ENCODE assay signal across 26 cellular contexts in the genomic region with DNA sequence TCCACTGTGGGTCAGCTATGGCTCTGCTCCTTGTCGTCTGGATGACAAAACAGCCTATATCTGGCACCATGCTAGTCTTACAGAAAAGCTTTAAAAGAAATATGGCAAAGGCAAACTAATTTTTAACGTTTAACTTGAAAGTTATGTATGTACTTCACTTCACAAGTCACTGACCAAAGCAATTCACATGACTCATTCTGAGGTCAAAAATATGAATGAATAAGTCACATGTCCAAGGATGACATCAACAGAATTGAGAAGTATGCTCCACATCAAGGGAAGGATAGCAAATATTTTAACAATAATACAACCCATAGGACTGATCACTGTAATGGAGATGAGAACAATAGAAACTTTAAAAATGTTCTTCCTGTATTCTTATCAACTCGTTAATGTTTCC.
A peak's percentile ranks its signal among the peaks of the same experiment; 100 is the strongest.
DNase-seq lines count a peak whose midpoint lies in the region; ATAC-seq and TF ChIP-seq lines count a peak whose summit lies in the region.
"Had no signal": no experiment of that assay in that cellular context is flagged by ENCODE, and none has a peak within 500 bp of the region (broad histone marks: within the 10 kb centered on the region; RNA-seq: fewer than 3 reads in every experiment).

No MANE protein-coding gene starts in this region.

- intact Hi-C loops in PC-3 (cut with micrococcal nuclease), result no loop called here

- H2BK5ac ChIP-seq in mesenchymal stem cell (ENCODE audit: low read depth, low read length, poor library complexity, severe bottlenecking), result no peak overlapping the region

- H3K27ac ChIP-seq in PC-3 (ENCODE audit: low read length), result no peak overlapping the region
- H3K27ac ChIP-seq in mesenchymal stem cell (ENCODE audit: low read length, poor library complexity, severe bottlenecking), result peak overlapping the region; percentile 84
- H3K27ac ChIP-seq: breast epithelium, gastrocnemius medialis, ovary, testis had no signal

- no peak overlapping the region for H3K4me3 Mint-ChIP-seq in activated naive CD8-positive, alpha-beta T cell treated with anti-CD3 and anti-CD28 coated beads for 36 hours
- H3K4me3 Mint-ChIP-seq: activated CD8-positive, alpha-beta memory T cell treated with anti-CD3 and anti-CD28 coated beads, Interleukin-2, amount 10 ng/mL, durations not matched to agents 7 days and 5 days; activated naive CD8-positive, alpha-beta T cell; activated T-helper 1 cell treated with anti-CD3 and anti-CD28 coated beads, Interleukin-12 subunit alpha, Interleukin-12 subunit beta, Interleukin-2, Interleukin-4 antibody, amounts not matched to agents 30 ng/mL and 10 ng/mL and 1 ng/mL, durations not matched to agents 14 hours and 24 hours and 36 hours; GM23338; naive thymus-derived CD8-positive, alpha-beta T cell had no signal

- H3K27ac Mint-ChIP-seq in activated naive CD8-positive, alpha-beta T cell treated with anti-CD3 and anti-CD28 coated beads for 36 hours, result no peak overlapping the region
- H3K27ac Mint-ChIP-seq: activated CD8-positive, alpha-beta memory T cell treated with anti-CD3 and anti-CD28 coated beads, Interleukin-2, amount 10 ng/mL, durations not matched to agents 7 days and 5 days; activated naive CD8-positive, alpha-beta T cell; activated T-helper 1 cell treated with anti-CD3 and anti-CD28 coated beads, Interleukin-12 subunit alpha, Interleukin-12 subunit beta, Interleukin-2, Interleukin-4 antibody, amounts not matched to agents 30 ng/mL and 10 ng/mL and 1 ng/mL, durations not matched to agents 14 hours and 24 hours and 36 hours; GM23338; naive thymus-derived CD8-positive, alpha-beta T cell had no signal

- TF ChIP-seq CTCF in PC-3 (conservative IDR thresholded peaks at IDR 0.05; ENCODE audit: low read depth, low read length) (no peak), choroid plexus epithelial cell (conservative IDR thresholded peaks at IDR 0.05; ENCODE audit: low read depth, low read length) (no peak)

- H3K14ac ChIP-seq in mesenchymal stem cell (ENCODE audit: low read length in 2 of 2), result no peak overlapping the region

- no peaks in the 10 kb centered on the region for H4K20me1 ChIP-seq in PC-3 (ENCODE audit: low read length)

- H3K79me2 ChIP-seq in PC-3 (ENCODE audit: low read length), result no peaks in the 10 kb centered on the region

- no peaks in the 10 kb centered on the region for H3K4me1 Mint-ChIP-seq in activated naive CD8-positive, alpha-beta T cell treated with anti-CD3 and anti-CD28 coated beads for 36 hours
- H3K4me1 Mint-ChIP-seq: activated CD8-positive, alpha-beta memory T cell treated with anti-CD3 and anti-CD28 coated beads, Interleukin-2, amount 10 ng/mL, durations not matched to agents 7 days and 5 days; naive thymus-derived CD8-positive, alpha-beta T cell had no signal

- no peaks in the 10 kb centered on the region for H3K36me3 ChIP-seq in PC-3 (ENCODE audit: low read depth, low read length)
- no peaks in the 10 kb centered on the region for H3K36me3 ChIP-seq in mesenchymal stem cell (ENCODE audit: control insufficient read depth in 1 of 2, insufficient read depth in 2 of 2, low read depth in 1 of 2, low read length in 2 of 2)
- H3K36me3 ChIP-seq: breast epithelium, gastrocnemius medialis, ovary had no signal

- H3K9ac ChIP-seq in PC-3 (ENCODE audit: low read length) (no peak overlapping the region), mesenchymal stem cell (ENCODE audit: low read length) (no peak overlapping the region)

- H4K8ac ChIP-seq in mesenchymal stem cell (ENCODE audit: low read length), result no peak overlapping the region

- H3K23ac ChIP-seq in mesenchymal stem cell (ENCODE audit: low read length in 2 of 2), result no peak overlapping the region

- no peak overlapping the region for H3K4ac ChIP-seq in mesenchymal stem cell (ENCODE audit: low read depth in 1 of 2, low read length in 2 of 2)

- H3F3A ChIP-seq in PC-3 (ENCODE audit: low read length, unreplicated experiment), result no peaks in the 10 kb centered on the region

- no peak overlapping the region for H2BK15ac ChIP-seq in mesenchymal stem cell (ENCODE audit: low read depth, poor library complexity, severe bottlenecking)

- peaks cover 3% of the 10 kb centered on the region for H3K9me3 Mint-ChIP-seq in activated naive CD8-positive, alpha-beta T cell treated with anti-CD3 and anti-CD28 coated beads for 36 hours
- H3K9me3 Mint-ChIP-seq: activated T-helper 1 cell treated with anti-CD3 and anti-CD28 coated beads, Interleukin-12 subunit alpha, Interleukin-12 subunit beta, Interleukin-2, Interleukin-4 antibody, amounts not matched to agents 30 ng/mL and 10 ng/mL and 1 ng/mL, durations not matched to agents 14 hours and 24 hours and 36 hours; GM23338 had no signal

- BruUV-seq in PC-3 (replicated peaks; lab: Mats Ljungman, UMichigan), result no TSS peak

- H3K36me3 Mint-ChIP-seq in activated naive CD8-positive, alpha-beta T cell treated with anti-CD3 and anti-CD28 coated beads for 36 hours, result no peaks in the 10 kb centered on the region
- H3K36me3 Mint-ChIP-seq: activated CD8-positive, alpha-beta memory T cell treated with anti-CD3 and anti-CD28 coated beads, Interleukin-2, amount 10 ng/mL, durations not matched to agents 7 days and 5 days; activated naive CD8-positive, alpha-beta T cell; naive thymus-derived CD8-positive, alpha-beta T cell had no signal

- no peaks in the 10 kb centered on the region for H3K27me3 ChIP-seq in PC-3 (ENCODE audit: low read length)
- no peaks in the 10 kb centered on the region for H3K27me3 ChIP-seq in mesenchymal stem cell (ENCODE audit: control insufficient read depth in 1 of 2, insufficient read depth in 1 of 2, low read length in 2 of 2)
- H3K27me3 ChIP-seq: breast epithelium, gastrocnemius medialis, ovary, testis had no signal

- no peak overlapping the region for H2AK5ac ChIP-seq in mesenchymal stem cell (ENCODE audit: low read length, severe bottlenecking)

- no peak overlapping the region for H2AFZ ChIP-seq in PC-3 (ENCODE audit: low read length)
- no peak overlapping the region for H2AFZ ChIP-seq in mesenchymal stem cell (ENCODE audit: low read depth, low read length)
- H2AFZ ChIP-seq: GM23338 had no signal

- H3K18ac ChIP-seq in mesenchymal stem cell (ENCODE audit: low read depth in 1 of 2, low read length in 2 of 2), result no peak overlapping the region

- no peak overlapping the region for H2BK120ac ChIP-seq in mesenchymal stem cell (ENCODE audit: low read depth, low read length)

- no peak overlapping the region for H4K91ac ChIP-seq in mesenchymal stem cell (ENCODE audit: low read length)

- H3K4me1 ChIP-seq in PC-3 (ENCODE audit: insufficient read depth, low read length) (no peaks in the 10 kb centered on the region), mesenchymal stem cell (ENCODE audit: control insufficient read depth, insufficient read depth, low read depth, low read length) (peaks cover 2% of the 10 kb centered on the region)
- H3K4me1 ChIP-seq: breast epithelium, gastrocnemius medialis, testis had no signal

- no peak overlapping the region for H3K4me2 ChIP-seq in PC-3 (ENCODE audit: low read length)
- no peak overlapping the region for H3K4me2 ChIP-seq in mesenchymal stem cell (ENCODE audit: low read length, poor library complexity, severe bottlenecking)
- H3K4me2 ChIP-seq: GM23338 had no signal

- H3K4me3 ChIP-seq in PC-3 (ENCODE audit: low read length) (no peak overlapping the region), choroid plexus epithelial cell (ENCODE audit: low read depth, low read length) (no peak overlapping the region), mesenchymal stem cell (ENCODE audit: insufficient read depth in 1 of 2, low read depth in 1 of 2, low read length in 2 of 2) (no peak overlapping the region)
- H3K4me3 ChIP-seq: breast epithelium, gastrocnemius medialis, GM23338, ovary, testis had no signal

- no peaks in the 10 kb centered on the region for H3K79me1 ChIP-seq in mesenchymal stem cell (replicated peaks; ENCODE audit: low read length, poor library complexity, severe bottlenecking)

- H2BK12ac ChIP-seq in mesenchymal stem cell (ENCODE audit: low read length in 2 of 2), result no peak overlapping the region

- ATAC-seq in PC-3, result no peak
- no peak for ATAC-seq in HG03025 (IDR thresholded peaks at IDR 0.05; ENCODE audit: low FRiP score, unreplicated experiment)
- ATAC-seq: activated CD8-positive, alpha-beta memory T cell treated with anti-CD3 and anti-CD28 coated beads, Interleukin-2, amount 10 ng/mL, durations not matched to agents 7 days and 5 days; gastrocnemius medialis; GM23338; HepG2; left colon; naive thymus-derived CD8-positive, alpha-beta T cell; Right ventricle myocardium inferior; sciatic nerve had no signal

- H3K9me2 ChIP-seq in PC-3 (replicated peaks; ENCODE audit: low read length), result no peaks in the 10 kb centered on the region

- CTCF ChIA-PET in PC-3 (lab: Charles Lee), result no interaction called here

- H3K27me3 Mint-ChIP-seq in activated naive CD8-positive, alpha-beta T cell treated with anti-CD3 and anti-CD28 coated beads for 36 hours, result no peaks in the 10 kb centered on the region
- H3K27me3 Mint-ChIP-seq: activated CD8-positive, alpha-beta memory T cell treated with anti-CD3 and anti-CD28 coated beads, Interleukin-2, amount 10 ng/mL, durations not matched to agents 7 days and 5 days; activated naive CD8-positive, alpha-beta T cell; naive thymus-derived CD8-positive, alpha-beta T cell had no signal

- WGBS in mesenchymal stem cell, result 100% methylated on average over 1 of the region's 3 CpGs

- no peaks in the 10 kb centered on the region for H3K9me3 ChIP-seq in PC-3 (ENCODE audit: low read length)
- no peaks in the 10 kb centered on the region for H3K9me3 ChIP-seq in mesenchymal stem cell (ENCODE audit: control insufficient read depth, low read length)
- H3K9me3 ChIP-seq: breast epithelium, gastrocnemius medialis, ovary, testis had no signal

- POLR2A ChIA-PET in PC-3 (lab: Charles Lee; ENCODE audit: unreplicated experiment), result no interaction called here

- DNase-seq in ELR (ENCODE audit: low read depth) (peak; percentile 53), PC-3 (peak; percentile 37), choroid plexus epithelial cell (ENCODE audit: low read depth) (peak; percentile 72), mesenchymal stem cell (peak; percentile 33), pons (ENCODE audit: low spot score) (no peak)
- DNase-seq in stimulated activated naive CD4-positive, alpha-beta T cell treated with Interleukin-2 at 50 U/mL for 16 hours (lab: John Stamatoyannopoulos, UW), result no peak
- DNase-seq in activated naive CD8-positive, alpha-beta T cell treated with anti-CD3 and anti-CD28 coated beads for 36 hours, result no peak
- DNase-seq: activated CD4-positive, alpha-beta T cell treated with anti-CD3 and anti-CD28 coated beads for 48 hours; activated CD8-positive, alpha-beta memory T cell treated with anti-CD3 and anti-CD28 coated beads, Interleukin-2, amount 10 ng/mL, durations not matched to agents 7 days and 5 days; C1 segment of cervical spinal cord; gastrocnemius medialis; left colon; naive thymus-derived CD8-positive, alpha-beta T cell; NCI-H1436 treated with DMSO at 0.1 percent for 48 hours; NCI-H524 treated with DMSO at 0.1 percent for 48 hours; ovary; T-helper 1 cell; testis had no signal

Comparison
In these comparisons a context has a peak if more than half of its experiments do, and no peak if none do; other contexts are left out.
1. DNase-seq: peak in ELR (single experiment), PC-3 (single experiment), choroid plexus epithelial cell (single experiment) and mesenchymal stem cell (single experiment); none in pons (single experiment), stimulated activated naive CD4-positive, alpha-beta T cell treated with Interleukin-2 at 50 U/mL for 16 hours (single experiment) and activated naive CD8-positive, alpha-beta T cell treated with anti-CD3 and anti-CD28 coated beads for 36 hours (single experiment).